8 cellular contexts compared by ENCODE assay signal in genomic region chrX:149539283-149540132, GRCh38. TPM values are rescaled to one million over a fixed set of nuclear protein-coding genes. Genes with fewer than 3 reads are reported as not detected.
A peak's percentile ranks its signal among the peaks of the same experiment; 100 is the strongest.
DNase-seq lines count a peak whose midpoint lies in the region; ATAC-seq and TF ChIP-seq lines count a peak whose summit lies in the region.

No MANE protein-coding gene starts in this region.

- peak; percentile 54 for ATAC-seq in thoracic aorta (ENCODE audit: insufficient number of reproducible peaks, low FRiP score, low read depth)

- TF ChIP-seq POLR2A in NB4 (IDR thresholded peaks at IDR 0.05; ENCODE audit: extremely low read depth, insufficient read length) (no peak), ovary (IDR thresholded peaks at IDR 0.05) (no peak)

- peak overlapping the region; percentile 54 for H3K4me3 ChIP-seq in NB4 (ENCODE audit: low read depth, low read length)
- peak overlapping the region; percentile 75 for H3K4me3 ChIP-seq in SK-N-MC
- peak overlapping the region; percentile 47 for H3K4me3 ChIP-seq in ovary
- H3K4me3 ChIP-seq in thoracic aorta, result peak overlapping the region; percentile 73

- TF ChIP-seq CTCF in HFFc6 (IDR thresholded peaks at IDR 0.05) (no peak), NB4 (IDR thresholded peaks at IDR 0.05; ENCODE audit: low read depth, low read length) (no peak), glutamatergic neuron (IDR thresholded peaks at IDR 0.05; ENCODE audit: partially characterized antibody, unreplicated experiment) (no peak), ovary (IDR thresholded peaks at IDR 0.05) (no peak), thoracic aorta (IDR thresholded peaks at IDR 0.05) (no peak)

- TF ChIP-seq EP300 in ovary (IDR thresholded peaks at IDR 0.05), result no peak

- H3K9me3 ChIP-seq in SK-N-MC (ENCODE audit: low read depth, low read length) (no peaks in the 10 kb centered on the region), ovary (no peaks in the 10 kb centered on the region), thoracic aorta (no peaks in the 10 kb centered on the region)

- H3K27me3 Mint-ChIP-seq in HFFc6 (ENCODE audit: insufficient read depth) (no peaks in the 10 kb centered on the region), glutamatergic neuron (ENCODE audit: unreplicated experiment) (no peaks in the 10 kb centered on the region)

- H3K36me3 ChIP-seq in SK-N-MC (ENCODE audit: insufficient read depth, low read length) (no peaks in the 10 kb centered on the region), ovary (no peaks in the 10 kb centered on the region), thoracic aorta (no peaks in the 10 kb centered on the region)

- DNase-seq in GF-D8 (lab: John Stamatoyannopoulos, UW) (peak; percentile 76), HFFc6 (peak; percentile 91), NB4 (ENCODE audit: low read depth) (peak; percentile 96), SK-N-MC (ENCODE audit: low read depth, low spot score) (peak; percentile 78), glutamatergic neuron (peak; percentile 83), ovary (peak; percentile 86 to 90 (median 88)), thoracic aorta (ENCODE audit: low spot score) (peak; percentile 76)
- peak; percentile 81 for DNase-seq in activated naive CD4-positive, alpha-beta T cell treated with anti-CD3 and anti-CD28 coated beads, Interleukin-2, amount 50 U/mL, for 16 hours

- WGBS in ovary, 3 donors, result 30 to 41% (median 38%) methylated on average over 34 of the region's 34 CpGs

- H3K4me1 Mint-ChIP-seq in HFFc6 (ENCODE audit: low read depth) (peaks cover 5% of the 10 kb centered on the region; the same call in 1 of the 2 replicates), glutamatergic neuron (ENCODE audit: low read depth, unreplicated experiment) (no peaks in the 10 kb centered on the region)

- H3K4me3 Mint-ChIP-seq in HFFc6 (peak overlapping the region; percentile 88), glutamatergic neuron (ENCODE audit: unreplicated experiment) (peak overlapping the region; percentile 89)

- H3K27ac ChIP-seq in SK-N-MC (no peak overlapping the region), ovary (peak overlapping the region in 1 of 2 donors; percentile 38), thoracic aorta (peak overlapping the region; percentile 34 to 72)

- no peaks in the 10 kb centered on the region for H3K36me3 Mint-ChIP-seq in HFFc6 (ENCODE audit: low read depth)
- no peaks in the 10 kb centered on the region for H3K36me3 Mint-ChIP-seq in glutamatergic neuron (ENCODE audit: unreplicated experiment)

- H3K9ac ChIP-seq in SK-N-MC (ENCODE audit: insufficient read length), result no peak overlapping the region

- peak overlapping the region; percentile 83 for H3K27ac Mint-ChIP-seq in HFFc6
- peak overlapping the region; percentile 94 for H3K27ac Mint-ChIP-seq in glutamatergic neuron (ENCODE audit: unreplicated experiment)

- H3K27me3 ChIP-seq in ovary (no peaks in the 10 kb centered on the region), thoracic aorta (replicated peaks; ENCODE audit: insufficient read depth) (no peaks in the 10 kb centered on the region)

- H3K4me1 ChIP-seq in ovary (ENCODE audit: insufficient read depth) (peaks cover 3% of the 10 kb centered on the region), thoracic aorta (ENCODE audit: control insufficient read depth in 1 of 2, low read depth in 2 of 2) (peaks cover 0 to 7% of the 10 kb centered on the region in 2 donors)

- H3K9me3 Mint-ChIP-seq in HFFc6 (no peaks in the 10 kb centered on the region), glutamatergic neuron (ENCODE audit: unreplicated experiment) (peaks cover 4% of the 10 kb centered on the region)

- intact Hi-C loops in ovary (cut with DNase I), result no loop called here

RNA-seq across cellular contexts. Expression of gene EOLA1, which starts 1.3 kb away (rescaled TPM):
- 10 to 100 TPM; 11.3 to 15.4 (median 13.6) TPM for total RNA-seq in HFFc6 (2021; fragmentation: NEBNext Ultra II Directional; extraction: Animal tissue kit (Norgen Biotek cat#: 25700))
- total RNA-seq in glutamatergic neuron (ENCODE audit: unreplicated experiment), result 27.7 TPM
- total RNA-seq in ovary, result 10 to 100 TPM in 6 of 7 donors, 1 to 10 TPM in 1; 8.7 to 23.6 (median 17.5) TPM
- polyA plus RNA-seq in ovary, result 10 to 100 TPM; 17.2 to 27.5 TPM
- 10 to 100 TPM; 22.2 to 22.6 TPM for total RNA-seq in thoracic aorta

RNA-seq across cellular contexts. Expression of gene HSFX3, which starts 10.2 kb away (rescaled TPM):
- not detected for total RNA-seq in HFFc6 (2021; fragmentation: NEBNext Ultra II Directional; extraction: Animal tissue kit (Norgen Biotek cat#: 25700))
- total RNA-seq in glutamatergic neuron (ENCODE audit: unreplicated experiment), result not detected
- total RNA-seq in ovary, result not detected
- polyA plus RNA-seq in ovary, result not detected
- not detected for total RNA-seq in thoracic aorta

RNA-seq across cellular contexts. Expression of gene IDS, which starts 34.4 kb away (rescaled TPM):
- total RNA-seq in HFFc6 (2021; fragmentation: NEBNext Ultra II Directional; extraction: Animal tissue kit (Norgen Biotek cat#: 25700)), result 10 to 100 TPM; 38.4 to 70.9 (median 55.1) TPM
- total RNA-seq in glutamatergic neuron (ENCODE audit: unreplicated experiment) (86.4 TPM), ovary (100 to 1,000 TPM in 1 of 7 donors, 10 to 100 TPM in 6; 53.3 to 104 (median 76.1) TPM), thoracic aorta (100 to 1,000 TPM; 204 to 210 TPM)
- polyA plus RNA-seq in ovary, result 100 to 1,000 TPM in 1 of 2 donors, 10 to 100 TPM in 1; 59.7 to 122 TPM

RNA-seq across cellular contexts. Expression of gene MAGEA9B, which starts 47.8 kb away (rescaled TPM):
- not detected for total RNA-seq in HFFc6 (2021; fragmentation: NEBNext Ultra II Directional; extraction: Animal tissue kit (Norgen Biotek cat#: 25700))
- total RNA-seq in glutamatergic neuron (ENCODE audit: unreplicated experiment) (not detected), ovary (under 1 TPM in 1 of 7 donors, not detected in 6; 0.10 TPM), thoracic aorta (not detected)
- polyA plus RNA-seq in ovary, result not detected

RNA-seq across cellular contexts. Expression of gene HSFX2, which starts 55.6 kb away (rescaled TPM):
- under 1 TPM in 2 of 6 experiments, not detected in 4; 0.34 to 0.35 TPM for total RNA-seq in HFFc6 (2021; fragmentation: NEBNext Ultra II Directional; extraction: Animal tissue kit (Norgen Biotek cat#: 25700))
- 1.0 TPM for total RNA-seq in glutamatergic neuron (ENCODE audit: unreplicated experiment)
- total RNA-seq in ovary, result 1 to 10 TPM in 1 of 7 donors, under 1 TPM in 2, not detected in 4; 0.22 to 1.9 (median 0.66) TPM
- 1 to 10 TPM in 1 of 2 donors, under 1 TPM in 1; 0.70 to 1.7 TPM for polyA plus RNA-seq in ovary
- total RNA-seq in thoracic aorta, result 1 to 10 TPM in 1 of 2 donors, under 1 TPM in 1; 0.54 to 1.3 TPM
